In genomic region chr13:40390290-40391008, GRCh38 we compare ENCODE assay signal across 17 cellular contexts.
A peak's percentile ranks its signal among the peaks of the same experiment; 100 is the strongest.
DNase-seq lines count a peak whose midpoint lies in the region; ATAC-seq, FAIRE-seq and TF ChIP-seq lines count a peak whose summit lies in the region.
"Had no signal": no experiment of that assay in that cellular context is flagged by ENCODE, and none has a peak within 500 bp of the region (broad histone marks: within the 10 kb centered on the region; RNA-seq: fewer than 3 reads in every experiment).

No MANE protein-coding gene starts in this region.

- no peak for FAIRE-seq in HTR-8/SVneo (lab: Jason Lieb, UNC)
- FAIRE-seq: D721Med had no signal

- CTCF ChIA-PET in activated CD4-positive, alpha-beta T cell treated with anti-CD3 and anti-CD28 coated beads for 36 hours (lab: Charles Lee), result no interaction called here

- no peak for ATAC-seq in activated CD4-positive, alpha-beta T cell treated with anti-CD3 and anti-CD28 coated beads for 36 hours
- no peak for ATAC-seq in GM21447 (IDR thresholded peaks at IDR 0.05; ENCODE audit: unreplicated experiment)
- no peak for ATAC-seq in GM19463 (IDR thresholded peaks at IDR 0.05; ENCODE audit: unreplicated experiment)

- H3K9me3 Mint-ChIP-seq in activated CD4-positive, alpha-beta T cell treated with anti-CD3 and anti-CD28 coated beads for 36 hours (ENCODE audit: low read depth), result peaks cover 5% of the 10 kb centered on the region
- peaks cover 6% of the 10 kb centered on the region for H3K9me3 Mint-ChIP-seq in neural progenitor cell

- no peak overlapping the region for H2AFZ ChIP-seq in neural progenitor cell (replicated peaks)

- TF ChIP-seq CTCF in neural progenitor cell (IDR thresholded peaks at IDR 0.05), result peak; percentile 23

- H3F3A ChIP-seq in neural progenitor cell (ENCODE audit: low read depth), result peaks cover 25% of the 10 kb centered on the region

- H3K4me3 ChIP-seq in neural progenitor cell, result no peak overlapping the region
- H3K4me3 ChIP-seq: left ventricle myocardium inferior had no signal

- POLR2A ChIA-PET in activated CD4-positive, alpha-beta T cell treated with anti-CD3 and anti-CD28 coated beads for 36 hours (lab: Charles Lee), result interaction anchor here (0.6 to 0.7 kb wide), 2 partner anchors 117 to 215 kb away, joined by 3 read pairs; no protein-coding TSS in a partner anchor

- H3K9me3 ChIP-seq in neural progenitor cell (ENCODE audit: low read depth), result peaks cover 5% of the 10 kb centered on the region
- H3K9me3 ChIP-seq: left ventricle myocardium inferior, spleen had no signal

- H4K20me1 ChIP-seq in neural progenitor cell (ENCODE audit: low read depth), result no peaks in the 10 kb centered on the region

- no peaks in the 10 kb centered on the region for H3K27me3 ChIP-seq in neural progenitor cell
- H3K27me3 ChIP-seq: spleen had no signal

- H3K36me3 ChIP-seq in neural progenitor cell, result no peaks in the 10 kb centered on the region
- H3K36me3 ChIP-seq: left ventricle myocardium inferior, spleen had no signal

- DNase-seq in activated CD4-positive, alpha-beta T cell treated with anti-CD3 and anti-CD28 coated beads for 36 hours, result no peak
- no peak for DNase-seq in activated CD4-positive, alpha-beta T cell treated with anti-CD3 and anti-CD28 coated beads, Interleukin-2, amount 50 U/mL, for 1 hour
- peak; percentile 27 to 46 for DNase-seq in NCI-H1930 (lab: John Stamatoyannopoulos, UW)
- DNase-seq in astrocyte of the hippocampus (ENCODE audit: low read depth, low spot score), result peak; percentile 47
- DNase-seq in neural progenitor cell (ENCODE audit: low spot score), result peak; percentile 85
- no peak for DNase-seq in HTR-8/SVneo (ENCODE audit: insufficient read length, low spot score)
- DNase-seq: dermis blood vessel endothelial cell, hippocampal formation, IMR-90, left ventricle myocardium inferior, NCI-H1417, NCI-H774, spleen had no signal

- peak overlapping the region; percentile 13 for H3K27ac Mint-ChIP-seq in activated CD4-positive, alpha-beta T cell treated with anti-CD3 and anti-CD28 coated beads for 36 hours
- H3K27ac Mint-ChIP-seq in neural progenitor cell, result peak overlapping the region; percentile 96

- H3K4me1 ChIP-seq in neural progenitor cell, result peaks cover 29% of the 10 kb centered on the region
- H3K4me1 ChIP-seq: left ventricle myocardium inferior had no signal

- H3K79me2 ChIP-seq in neural progenitor cell (ENCODE audit: low read depth), result no peaks in the 10 kb centered on the region

- H3K27me3 Mint-ChIP-seq in activated CD4-positive, alpha-beta T cell treated with anti-CD3 and anti-CD28 coated beads for 36 hours, result no peaks in the 10 kb centered on the region
- H3K27me3 Mint-ChIP-seq in neural progenitor cell (ENCODE audit: insufficient read depth, low read depth), result peaks cover 9% of the 10 kb centered on the region

- no peak overlapping the region for H3K9ac ChIP-seq in neural progenitor cell

- H3K36me3 Mint-ChIP-seq in activated CD4-positive, alpha-beta T cell treated with anti-CD3 and anti-CD28 coated beads for 36 hours (ENCODE audit: low read depth), result peaks cover 7% of the 10 kb centered on the region
- H3K36me3 Mint-ChIP-seq in neural progenitor cell, result no peaks in the 10 kb centered on the region

- H3K4me3 Mint-ChIP-seq in activated CD4-positive, alpha-beta T cell treated with anti-CD3 and anti-CD28 coated beads for 36 hours, result no peak overlapping the region
- H3K4me3 Mint-ChIP-seq in neural progenitor cell, result peak overlapping the region; percentile 4

- H3K4me1 Mint-ChIP-seq in activated CD4-positive, alpha-beta T cell treated with anti-CD3 and anti-CD28 coated beads for 36 hours, result peaks cover 37% of the 10 kb centered on the region
- H3K4me1 Mint-ChIP-seq in neural progenitor cell, result peaks cover 52% of the 10 kb centered on the region

- H3K27ac ChIP-seq in neural progenitor cell, result peak overlapping the region; percentile 62
- H3K27ac ChIP-seq: left ventricle myocardium inferior, RWPE1 had no signal

- H3K4me2 ChIP-seq in neural progenitor cell, result peak overlapping the region; percentile 46

- intact Hi-C loops in activated CD4-positive, alpha-beta T cell treated with anti-CD3 and anti-CD28 coated beads for 36 hours (cut with DNase I, micrococcal nuclease), result no loop called here

Comparison
In these comparisons a context has a peak if more than half of its experiments do, and no peak if none do; other contexts are left out.
1. DNase-seq: peak in NCI-H1930 (2 of 2), astrocyte of the hippocampus (single experiment) and neural progenitor cell (single experiment); none in activated CD4-positive, alpha-beta T cell treated with anti-CD3 and anti-CD28 coated beads for 36 hours (single experiment), activated CD4-positive, alpha-beta T cell treated with anti-CD3 and anti-CD28 coated beads, Interleukin-2, amount 50 U/mL, for 1 hour (single experiment) and HTR-8/SVneo (single experiment).